ENCODE assay signal across 9 cellular contexts in the genomic region with DNA sequence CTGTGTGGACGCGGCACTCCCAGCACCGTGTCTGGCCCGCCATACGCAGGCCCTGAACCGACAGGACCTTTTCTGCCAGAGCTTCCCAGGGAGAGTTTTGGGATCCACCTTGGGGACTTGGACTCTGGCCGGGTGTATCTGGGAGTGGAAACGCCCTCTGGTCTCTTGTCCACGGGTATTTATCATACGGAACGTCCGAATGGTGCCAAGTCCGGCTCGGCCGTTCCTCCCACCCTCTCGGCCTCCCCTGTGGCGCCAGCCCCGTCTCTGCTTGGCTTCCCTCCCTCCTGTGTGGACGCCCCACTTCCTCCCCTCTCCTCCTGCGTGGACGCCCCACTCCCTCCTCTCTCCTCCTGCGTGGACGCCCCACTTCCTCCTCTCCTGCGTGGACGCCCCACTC. TPM values are rescaled to one million over a fixed set of nuclear protein-coding genes. Genes with fewer than 3 reads are reported as not detected.
"Had no signal": no experiment of that assay in that cellular context is flagged by ENCODE, and none has a peak within 500 bp of the region (broad histone marks: within the 10 kb centered on the region; RNA-seq: fewer than 3 reads in every experiment).

No MANE protein-coding gene starts in this region.

- H3K4me3 ChIP-seq: GM12878 had no signal

- ATAC-seq: GM12878 had no signal

- DNase-seq: GDM1, GF-D8 had no signal

- FAIRE-seq: G401.6, GM12878, GM12891, GM12892, GM18507, GM19239 had no signal

RNA-seq across cellular contexts. Expression of a gene that starts 37.9 kb away (rescaled TPM):
- total RNA-seq: G401, GM12878 had no signal
